Comparison of ENCODE assay signal across 25 cellular contexts in the genomic region with DNA sequence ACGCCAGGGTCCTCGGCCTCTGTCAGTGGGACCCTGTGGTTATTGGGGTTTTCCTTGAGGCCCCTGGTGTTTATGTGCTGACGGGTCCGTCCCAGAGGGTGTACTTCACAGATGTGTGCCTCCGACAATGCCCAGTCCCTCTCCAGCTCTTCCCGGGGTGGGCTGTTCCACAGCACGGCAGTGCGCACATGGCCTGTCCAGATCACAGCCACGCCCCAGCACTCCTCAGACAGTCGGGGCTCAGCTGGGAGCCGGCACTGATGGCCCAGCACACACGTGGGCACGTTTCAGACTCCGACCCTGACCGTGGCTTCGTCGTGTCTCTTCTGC. TPM values are rescaled to one million over a fixed set of nuclear protein-coding genes. Genes with fewer than 3 reads are reported as not detected.
"Had no signal": no experiment of that assay in that cellular context is flagged by ENCODE, and none has a peak within 500 bp of the region (broad histone marks: within the 10 kb centered on the region; RNA-seq: fewer than 3 reads in every experiment).

No MANE protein-coding gene starts in this region.

- DNase-seq: activated CD4-positive, alpha-beta T cell treated with anti-CD3 and anti-CD28 coated beads for 1 hour; activated CD4-positive, alpha-beta T cell treated with anti-CD3 and anti-CD28 coated beads, Interleukin-2, amount 50 U/mL, for 1 hour; activated CD8-positive, alpha-beta T cell treated with anti-CD3 and anti-CD28 coated beads for 36 hours; activated gamma-delta T cell treated with Interleukin-2 at 50 U/mL for 16 hours; activated naive CD4-positive, alpha-beta T cell treated with anti-CD3 and anti-CD28 coated beads, Interleukin-2, amount 50 U/mL, for 16 hours; activated T-cell treated with anti-CD3 and anti-CD28 coated beads, Interleukin-2, amount 50 U/mL, for 4 hours; amniotic stem cell; central memory CD4-positive, alpha-beta T cell; foreskin fibroblast; midbrain; naive thymus-derived CD4-positive, alpha-beta T cell; nucleus accumbens; stimulated activated naive CD4-positive, alpha-beta T cell; T-helper 17 cell; tibial artery had no signal

- H3K27me3 Mint-ChIP-seq: activated CD8-positive, alpha-beta T cell treated with anti-CD3 and anti-CD28 coated beads for 36 hours; activated T-helper 17 cell treated with anti-CD3 and anti-CD28 coated beads, Interleukin-2, amount 50 U/mL, for 72 hours; dendritic cell treated with granulocyte-macrophage colony-stimulating factor and Interleukin-4, amounts not matched to agents 40 ng/mL and 50 ng/mL, for 4 days; memory B cell; naive thymus-derived CD4-positive, alpha-beta T cell; T-helper 17 cell had no signal

- H3K4me1 ChIP-seq: pancreas, psoas muscle, tibial artery had no signal

- H3K9me3 ChIP-seq: pancreas, psoas muscle, suprapubic skin, tibial artery had no signal

- H3K27ac ChIP-seq: pancreas, psoas muscle, suprapubic skin, tibial artery had no signal

- ATAC-seq: activated CD8-positive, alpha-beta T cell treated with anti-CD3 and anti-CD28 coated beads for 36 hours; activated T-cell treated with anti-CD3 and anti-CD28 coated beads, Interleukin-2, amount 50 U/mL, for 4 hours; activated T-helper 17 cell treated with anti-CD3 and anti-CD28 coated beads, Interleukin-2, amount 50 U/mL, for 72 hours; esophagus mucosa; naive thymus-derived CD4-positive, alpha-beta T cell; pancreas; psoas muscle; T-helper 17 cell; WTC11 had no signal

- H3K4me3 ChIP-seq: pancreas, psoas muscle, suprapubic skin, tibial artery had no signal

- H3K9me3 Mint-ChIP-seq: activated CD8-positive, alpha-beta T cell treated with anti-CD3 and anti-CD28 coated beads for 36 hours; activated T-cell treated with anti-CD3 and anti-CD28 coated beads, Interleukin-2, amount 50 U/mL, for 4 hours; activated T-helper 17 cell treated with anti-CD3 and anti-CD28 coated beads, Interleukin-2, amount 50 U/mL, for 72 hours; dendritic cell treated with granulocyte-macrophage colony-stimulating factor and Interleukin-4, amounts not matched to agents 40 ng/mL and 50 ng/mL, for 4 days; endodermal cell; memory B cell; naive thymus-derived CD4-positive, alpha-beta T cell; WTC11 had no signal

- H3K27me3 ChIP-seq: pancreas, suprapubic skin, tibial artery had no signal

- H3K4me1 Mint-ChIP-seq: activated T-helper 17 cell treated with anti-CD3 and anti-CD28 coated beads, Interleukin-2, amount 50 U/mL, for 72 hours; memory B cell; naive thymus-derived CD4-positive, alpha-beta T cell; T-helper 17 cell had no signal

- H3K4me3 Mint-ChIP-seq: activated CD8-positive, alpha-beta T cell treated with anti-CD3 and anti-CD28 coated beads for 36 hours; activated T-cell treated with anti-CD3 and anti-CD28 coated beads, Interleukin-2, amount 50 U/mL, for 4 hours; activated T-helper 17 cell treated with anti-CD3 and anti-CD28 coated beads, Interleukin-2, amount 50 U/mL, for 72 hours; dendritic cell treated with granulocyte-macrophage colony-stimulating factor and Interleukin-4, amounts not matched to agents 40 ng/mL and 50 ng/mL, for 4 days; endodermal cell; memory B cell; naive thymus-derived CD4-positive, alpha-beta T cell; T-helper 17 cell; WTC11 had no signal

- H3K27ac Mint-ChIP-seq: activated CD8-positive, alpha-beta T cell treated with anti-CD3 and anti-CD28 coated beads for 36 hours; activated T-helper 17 cell treated with anti-CD3 and anti-CD28 coated beads, Interleukin-2, amount 50 U/mL, for 72 hours; dendritic cell treated with granulocyte-macrophage colony-stimulating factor and Interleukin-4, amounts not matched to agents 40 ng/mL and 50 ng/mL, for 4 days; endodermal cell; memory B cell; T-helper 17 cell; WTC11 had no signal

RNA-seq across cellular contexts. Expression of a gene that starts 16.9 kb away (rescaled TPM):
- total RNA-seq: esophagus mucosa, suprapubic skin, T-helper 17 cell had no signal
- polyA plus RNA-seq: naive thymus-derived CD4-positive, alpha-beta T cell had no signal

RNA-seq across cellular contexts. Expression of a gene that starts 33.9 kb away (rescaled TPM):
- total RNA-seq: activated CD8-positive, alpha-beta T cell treated with anti-CD3 and anti-CD28 coated beads for 36 hours; activated T-cell treated with anti-CD3 and anti-CD28 coated beads, Interleukin-2, amount 50 U/mL, for 4 hours; naive thymus-derived CD4-positive, alpha-beta T cell; T-helper 17 cell had no signal
- polyA plus RNA-seq: naive thymus-derived CD4-positive, alpha-beta T cell; neural cell had no signal
